9 cellular contexts compared by ENCODE assay signal in the genomic region with DNA sequence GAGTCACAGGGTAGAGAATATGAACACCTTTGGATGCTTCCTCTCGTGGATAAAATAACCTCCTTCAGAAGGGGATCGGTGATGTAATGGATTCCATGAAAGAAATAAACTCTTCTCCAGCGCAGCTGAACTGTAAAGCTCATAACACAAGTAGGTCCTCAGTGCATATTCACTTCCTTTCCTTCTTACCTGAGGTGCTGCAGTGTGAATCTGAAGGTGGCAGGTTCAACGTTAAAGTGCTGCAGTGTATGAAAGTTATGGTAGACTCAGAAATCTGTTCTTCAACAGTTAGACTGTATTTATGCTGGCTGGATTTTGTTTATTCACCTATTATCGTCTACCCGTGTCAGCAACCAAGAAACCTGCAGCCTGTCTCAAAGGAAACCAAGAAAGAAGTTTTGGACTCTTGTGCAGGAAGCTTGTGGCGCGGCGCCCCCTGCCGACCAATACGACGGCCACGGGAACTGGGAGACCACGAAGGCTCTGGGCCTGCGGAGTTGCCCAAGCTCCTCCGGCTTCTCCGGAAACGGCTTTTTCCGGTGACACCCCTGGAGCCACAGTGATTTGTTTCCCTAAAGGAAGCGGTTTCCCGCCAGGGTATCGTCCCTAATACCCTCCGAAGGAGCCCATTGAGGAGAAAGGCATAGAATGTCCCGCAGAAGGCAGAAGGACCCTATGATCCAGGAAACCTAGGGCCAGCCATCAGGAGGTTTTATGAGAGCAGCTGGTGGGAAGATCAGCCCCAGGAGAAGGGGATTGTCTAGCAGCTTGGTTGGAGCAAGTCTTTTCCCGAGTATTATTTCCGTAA. TPM values are rescaled to one million over a fixed set of nuclear protein-coding genes. Genes with fewer than 3 reads are reported as not detected.
DNase-seq lines count a peak whose midpoint lies in the region; ATAC-seq, FAIRE-seq and TF ChIP-seq lines count a peak whose summit lies in the region.
"Had no signal": no experiment of that assay in that cellular context is flagged by ENCODE, and none has a peak within 500 bp of the region (broad histone marks: within the 10 kb centered on the region; RNA-seq: fewer than 3 reads in every experiment).

No MANE protein-coding gene starts in this region.

- H3K27ac ChIP-seq in esophagus squamous epithelium: no peak overlapping the region

- H3K27me3 Mint-ChIP-seq in naive B cell: peaks cover 11 to 40% (median 22%) of the 10 kb centered on the region in 3 donors

- peaks cover 0 to 8% (median 5%) of the 10 kb centered on the region in 7 donors for H3K9me3 Mint-ChIP-seq in naive B cell

- peak overlapping the region in 1 of 8 donors; percentile 45 for H3K4me3 Mint-ChIP-seq in naive B cell

- DNase-seq in D721Med (ENCODE audit: insufficient read length, low spot score) (no peak), H54 (ENCODE audit: insufficient read length, low spot score) (peak; percentile 29), NCI-H69 (lab: John Stamatoyannopoulos, UW) (peak; percentile 65), esophagus squamous epithelium (lab: John Stamatoyannopoulos, UW) (peak; percentile 2), naive B cell (peak; percentile 55), NCI-H510A treated with DMSO at 0.1 percent for 48 hours (lab: John Stamatoyannopoulos, UW) (no peak)
- DNase-seq in activated CD8-positive, alpha-beta memory T cell treated with anti-CD3 and anti-CD28 coated beads, Interleukin-2, amount 50 U/mL, for 4 hours: peak; percentile 74
- DNase-seq in stimulated activated CD8-positive, alpha-beta memory T cell treated with anti-CD3 and anti-CD28 coated beads, Interleukin-7, amount 100 ng/mL, for 24 hours (ENCODE audit: low read depth): peak; percentile 68

- peak; percentile 63 for TF ChIP-seq CTCF in D721Med (IDR thresholded peaks at IDR 0.05; ENCODE audit: insufficient read depth, missing control alignments)
- peak; percentile 52 to 72 (median 66) for TF ChIP-seq CTCF in esophagus squamous epithelium (IDR thresholded peaks at IDR 0.05)

- no peaks in the 10 kb centered on the region for H3K36me3 ChIP-seq in esophagus squamous epithelium

- peaks cover 0 to 29% (median 0%) of the 10 kb centered on the region in 4 donors for H3K27me3 ChIP-seq in esophagus squamous epithelium

- TF ChIP-seq POLR2A in H54 (IDR thresholded peaks at IDR 0.05; ENCODE audit: low read depth, low read length): no peak
- TF ChIP-seq POLR2A in esophagus squamous epithelium (IDR thresholded peaks at IDR 0.05): no peak

- intact Hi-C loops in esophagus squamous epithelium (cut with DNase I): no loop called here

- no peak for FAIRE-seq in D721Med (lab: Jason Lieb, UNC)
- no peak for FAIRE-seq in H54 (lab: Jason Lieb, UNC)
- FAIRE-seq: endometrium had no signal

- H3K36me3 Mint-ChIP-seq in naive B cell: peaks cover 0 to 5% of the 10 kb centered on the region in 2 donors

- no peaks in the 10 kb centered on the region for H3K9me3 ChIP-seq in esophagus squamous epithelium

- H3K4me3 ChIP-seq in esophagus squamous epithelium: peak overlapping the region in 1 of 4 donors; percentile 45

- 33 to 38% methylated on average over 14 to 21 of the region's 26 CpGs for WGBS in esophagus squamous epithelium, 2 donors

- peaks cover 6 to 21% (median 7%) of the 10 kb centered on the region in 3 donors for H3K4me1 Mint-ChIP-seq in naive B cell

- H3K4me1 ChIP-seq in esophagus squamous epithelium: peaks cover 0 to 8% (median 0%) of the 10 kb centered on the region in 3 donors

- H3K27ac Mint-ChIP-seq in naive B cell: peak overlapping the region in 3 of 6 donors; percentile 13 to 67 (median 19)

- peak; percentile 76 to 85 for ATAC-seq in naive B cell (ENCODE audit: low read depth in 2 of 2)

RNA-seq across cellular contexts. Expression of a gene that starts 17.6 kb away (rescaled TPM):
- total RNA-seq in esophagus squamous epithelium: not detected
- not detected for polyA plus RNA-seq in naive B cell (ENCODE audit: low read depth in 6 of 6)

Comparison
In these comparisons a context has a peak if more than half of its experiments do, and no peak if none do; other contexts are left out.
1. DNase-seq: peak in H54 (single experiment), NCI-H69 (single experiment), activated CD8-positive, alpha-beta memory T cell treated with anti-CD3 and anti-CD28 coated beads, Interleukin-2, amount 50 U/mL, for 4 hours (single experiment), esophagus squamous epithelium (single experiment), naive B cell (single experiment) and stimulated activated CD8-positive, alpha-beta memory T cell treated with anti-CD3 and anti-CD28 coated beads, Interleukin-7, amount 100 ng/mL, for 24 hours (single experiment); none in D721Med (single experiment) and NCI-H510A treated with DMSO at 0.1 percent for 48 hours (single experiment).